ENCODE assay signal across 8 cellular contexts in the genomic region with DNA sequence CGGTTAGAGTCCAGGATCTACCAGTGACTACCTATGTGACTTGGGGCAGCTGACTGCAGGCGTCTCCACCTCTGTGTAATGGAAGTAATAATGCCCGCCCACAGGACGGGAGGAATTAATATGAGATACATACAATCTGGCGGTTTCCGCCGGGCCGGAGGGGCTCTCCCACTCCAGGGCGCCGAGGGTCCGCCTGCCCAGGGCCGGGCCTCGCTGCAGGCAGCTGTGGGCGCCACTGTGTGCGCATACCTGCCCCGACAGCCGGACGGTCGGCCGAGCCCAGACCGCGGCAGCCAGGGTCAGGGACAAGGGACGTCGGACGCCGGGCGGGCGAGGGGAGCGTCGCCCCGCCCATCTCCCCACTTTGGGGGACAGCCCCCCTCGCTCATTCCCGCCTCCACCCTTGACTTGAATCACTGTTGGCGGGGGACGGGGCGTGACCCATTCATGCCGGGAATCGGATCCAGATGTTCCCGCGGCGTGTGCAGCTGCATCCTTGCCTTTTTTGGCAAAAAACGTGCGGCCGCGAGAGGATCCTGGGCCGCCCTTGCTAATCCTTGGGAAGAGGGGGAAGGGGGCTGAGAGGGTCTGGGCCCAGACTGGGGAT. TPM values are rescaled to one million over a fixed set of nuclear protein-coding genes. Genes with fewer than 3 reads are reported as not detected.
DNase-seq lines count a peak whose midpoint lies in the region; ATAC-seq, FAIRE-seq and TF ChIP-seq lines count a peak whose summit lies in the region.

No MANE protein-coding gene starts in this region.

- H3K27me3 Mint-ChIP-seq in activated naive CD8-positive, alpha-beta T cell treated with anti-CD3 and anti-CD28 coated beads, Interleukin-2, amount 10 ng/mL, durations not matched to agents 7 days and 5 days: no peaks in the 10 kb centered on the region

- peak overlapping the region; percentile 51 for H3K27ac Mint-ChIP-seq in activated naive CD8-positive, alpha-beta T cell treated with anti-CD3 and anti-CD28 coated beads, Interleukin-2, amount 10 ng/mL, durations not matched to agents 7 days and 5 days

- H3K4me3 ChIP-seq in left ventricle myocardium inferior: peak overlapping the region; percentile 72

- H3K36me3 ChIP-seq in left ventricle myocardium inferior: peaks cover 13% of the 10 kb centered on the region

- POLR2A ChIA-PET in activated naive CD8-positive, alpha-beta T cell treated with anti-CD3 and anti-CD28 coated beads, Interleukin-2, amount 10 ng/mL, durations not matched to agents 7 days and 5 days (lab: Charles Lee): interaction anchor here (6.3 kb wide), 1 partner anchor 15 kb away, joined by 45 read pairs; a partner anchor contains a TSS

- H3K4me1 ChIP-seq in left ventricle myocardium inferior: peaks cover 60% of the 10 kb centered on the region

- intact Hi-C loops in left ventricle myocardium inferior (cut with micrococcal nuclease): no loop called here

- TF ChIP-seq CTCF in left ventricle myocardium inferior (IDR thresholded peaks at IDR 0.05; ENCODE audit: borderline replicate concordance): no peak

- no peak for FAIRE-seq in RCC 7860 (lab: Jason Lieb, UNC)

- H3K9me3 ChIP-seq in left ventricle myocardium inferior (replicated peaks): no peaks in the 10 kb centered on the region

- peak; percentile 60 for ATAC-seq in HG02759 (IDR thresholded peaks at IDR 0.05; ENCODE audit: unreplicated experiment)
- ATAC-seq in activated naive CD8-positive, alpha-beta T cell treated with anti-CD3 and anti-CD28 coated beads, Interleukin-2, amount 10 ng/mL, durations not matched to agents 7 days and 5 days (ENCODE audit: low read depth): peak; percentile 38

- H3K27ac ChIP-seq in left ventricle myocardium inferior (replicated peaks): peak overlapping the region; percentile 95

- peaks cover 33% of the 10 kb centered on the region for H3K4me1 Mint-ChIP-seq in activated naive CD8-positive, alpha-beta T cell treated with anti-CD3 and anti-CD28 coated beads, Interleukin-2, amount 10 ng/mL, durations not matched to agents 7 days and 5 days

- no peaks in the 10 kb centered on the region for H3K9me3 Mint-ChIP-seq in activated naive CD8-positive, alpha-beta T cell treated with anti-CD3 and anti-CD28 coated beads, Interleukin-2, amount 10 ng/mL, durations not matched to agents 7 days and 5 days

- peak overlapping the region; percentile 84 for H3K4me3 Mint-ChIP-seq in activated naive CD8-positive, alpha-beta T cell treated with anti-CD3 and anti-CD28 coated beads, Interleukin-2, amount 10 ng/mL, durations not matched to agents 7 days and 5 days

- no peaks in the 10 kb centered on the region for H3K27me3 ChIP-seq in left ventricle myocardium inferior (ENCODE audit: low read depth)

- DNase-seq in AG08396 (ENCODE audit: low spot score) (peak; percentile 80), left ventricle myocardium inferior (peak; percentile 86), retina (peak; percentile 59), NOMO-1 treated with DMSO at 0.1 percent for 48 hours (lab: John Stamatoyannopoulos, UW; ENCODE audit: unreplicated experiment) (no peak), H4 (ENCODE audit: low spot score) (no peak), RCC 7860 (ENCODE audit: low spot score) (no peak)
- DNase-seq in activated naive CD8-positive, alpha-beta T cell treated with anti-CD3 and anti-CD28 coated beads, Interleukin-2, amount 10 ng/mL, durations not matched to agents 7 days and 5 days: peak; percentile 52

- peaks cover 9% of the 10 kb centered on the region for H3K36me3 Mint-ChIP-seq in activated naive CD8-positive, alpha-beta T cell treated with anti-CD3 and anti-CD28 coated beads, Interleukin-2, amount 10 ng/mL, durations not matched to agents 7 days and 5 days

RNA-seq across cellular contexts. Expression of a gene that starts 6.1 kb away (rescaled TPM):
- total RNA-seq in activated naive CD8-positive, alpha-beta T cell treated with anti-CD3 and anti-CD28 coated beads, Interleukin-2, amount 10 ng/mL, durations not matched to agents 7 days and 5 days: 10 to 100 TPM; 67.8 to 70.9 TPM
- 29.5 TPM for total RNA-seq in left ventricle myocardium inferior
- total RNA-seq in H4 (2014; rRNA removed; shearing (Covaris generic)): 124 and 163 TPM in 2 replicates

RNA-seq across cellular contexts. Expression of a gene that starts 9.4 kb away (rescaled TPM):
- total RNA-seq in activated naive CD8-positive, alpha-beta T cell treated with anti-CD3 and anti-CD28 coated beads, Interleukin-2, amount 10 ng/mL, durations not matched to agents 7 days and 5 days: 10 to 100 TPM; 14.6 to 14.7 TPM
- 15.8 TPM for total RNA-seq in left ventricle myocardium inferior
- 16.5 and 20.3 TPM in 2 replicates for total RNA-seq in H4 (2014; rRNA removed; shearing (Covaris generic))

RNA-seq across cellular contexts. Expression of a gene that starts 16.7 kb away (rescaled TPM):
- total RNA-seq in activated naive CD8-positive, alpha-beta T cell treated with anti-CD3 and anti-CD28 coated beads, Interleukin-2, amount 10 ng/mL, durations not matched to agents 7 days and 5 days: 10 to 100 TPM; 27.5 to 28.8 TPM
- 39.6 TPM for total RNA-seq in left ventricle myocardium inferior
- 80.0 and 87.3 TPM in 2 replicates for total RNA-seq in H4 (2014; rRNA removed; shearing (Covaris generic))

RNA-seq across cellular contexts. Expression of a gene that starts 49.0 kb away (rescaled TPM):
- 10 to 100 TPM; 44.0 to 48.8 TPM for total RNA-seq in activated naive CD8-positive, alpha-beta T cell treated with anti-CD3 and anti-CD28 coated beads, Interleukin-2, amount 10 ng/mL, durations not matched to agents 7 days and 5 days
- total RNA-seq in left ventricle myocardium inferior: 10.9 TPM
- 10.3 and 11.7 TPM in 2 replicates for total RNA-seq in H4 (2014; rRNA removed; shearing (Covaris generic))

RNA-seq across cellular contexts. Expression of a gene that starts 50.7 kb away (rescaled TPM):
- total RNA-seq in activated naive CD8-positive, alpha-beta T cell treated with anti-CD3 and anti-CD28 coated beads, Interleukin-2, amount 10 ng/mL, durations not matched to agents 7 days and 5 days: under 1 TPM; 0.83 to 0.88 TPM
- 0.11 TPM for total RNA-seq in left ventricle myocardium inferior
- total RNA-seq in H4 (2014; rRNA removed; shearing (Covaris generic)): not detected in 2 replicates

Comparison
In these comparisons a context has a peak if more than half of its experiments do, and no peak if none do; other contexts are left out.
1. DNase-seq: peak in AG08396 (single experiment), activated naive CD8-positive, alpha-beta T cell treated with anti-CD3 and anti-CD28 coated beads, Interleukin-2, amount 10 ng/mL, durations not matched to agents 7 days and 5 days (single experiment), left ventricle myocardium inferior (single experiment) and retina (single experiment); none in NOMO-1 treated with DMSO at 0.1 percent for 48 hours (single experiment), H4 (single experiment) and RCC 7860 (single experiment).